In the genomic region with DNA sequence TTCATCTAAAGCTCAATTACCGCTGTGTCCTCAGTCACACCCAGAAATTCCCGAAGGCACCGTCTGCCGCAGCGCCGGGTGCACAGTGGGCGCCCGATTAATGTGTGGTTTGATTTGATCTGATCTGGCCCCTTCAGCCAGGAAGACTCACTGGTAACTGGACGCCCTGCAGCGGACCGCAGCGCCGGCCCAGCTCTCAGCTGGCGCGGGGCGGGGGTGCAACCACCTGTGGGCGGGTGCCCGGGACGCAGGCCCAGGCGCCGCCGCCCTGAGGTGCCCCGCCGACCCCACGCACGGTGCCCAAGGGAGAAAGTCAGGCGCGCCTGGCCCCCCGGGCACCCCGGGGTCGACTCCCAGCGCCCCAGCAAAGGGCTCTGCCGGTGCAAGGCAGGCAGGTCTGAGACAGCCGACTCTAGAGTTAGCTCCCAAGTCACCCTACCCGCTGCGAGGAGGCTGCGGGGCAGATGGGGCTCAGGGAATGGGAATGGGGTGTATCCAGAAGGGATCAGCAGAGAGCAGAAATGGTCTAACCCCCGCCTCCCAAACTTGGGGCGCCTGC, we compare ENCODE assay signal across 1 cellular context.
TF ChIP-seq lines count a peak whose summit lies in the region.

No MANE protein-coding gene starts in this region.

TF ChIP-seq in HCT116, 20 proteins besides CTCF, POLR2A, EP300 and RAD21 (continued from another document):
- no peak for TF ChIP-seq REST (IDR thresholded peaks at IDR 0.05; ENCODE audit: low read depth)
- TF ChIP-seq ATF3 (IDR thresholded peaks at IDR 0.05), result no peak
- TF ChIP-seq SIN3A (IDR thresholded peaks at IDR 0.05; ENCODE audit: low read depth), result no peak
- no peak for TF ChIP-seq POLR2AphosphoS5 (IDR thresholded peaks at IDR 0.05; ENCODE audit: low read depth, low read length)
- TF ChIP-seq, protein P1, sequence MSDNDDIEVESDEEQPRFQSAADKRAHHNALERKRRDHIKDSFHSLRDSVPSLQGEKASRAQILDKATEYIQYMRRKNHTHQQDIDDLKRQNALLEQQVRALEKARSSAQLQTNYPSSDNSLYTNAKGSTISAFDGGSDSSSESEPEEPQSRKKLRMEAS (IDR thresholded peaks at IDR 0.05), result no peak
- TF ChIP-seq TCF7L2 (IDR thresholded peaks at IDR 0.05; ENCODE audit: borderline replicate concordance, extremely low read depth, insufficient read depth, insufficient read length), result no peak
- TF ChIP-seq ZNF274 (IDR thresholded peaks at IDR 0.05; ENCODE audit: low read depth, low read length), result no peak
